Comparison of ENCODE assay signal across 1 cellular context in the genomic region with DNA sequence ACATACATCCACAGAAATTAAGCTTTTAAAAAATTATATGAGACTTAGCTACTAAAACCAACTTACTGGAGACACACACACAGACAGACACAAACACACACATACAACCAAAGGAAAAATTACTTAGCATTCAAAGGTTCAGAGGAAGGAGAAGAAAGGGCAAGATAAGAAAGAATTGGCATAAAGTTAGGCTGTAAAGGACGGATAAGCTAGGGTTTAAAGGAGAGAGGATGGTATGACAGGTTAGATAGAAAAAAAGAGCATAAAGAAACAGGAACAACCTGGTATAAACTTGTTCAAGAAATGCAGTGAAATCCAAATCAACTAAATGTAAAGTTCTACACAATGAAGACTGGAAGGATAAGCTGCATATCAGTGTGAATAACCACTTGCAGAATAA.
TF ChIP-seq lines count a peak whose summit lies in the region.

No MANE protein-coding gene starts in this region.

TF ChIP-seq in K562, 482 proteins besides CTCF, POLR2A, EP300 and RAD21 (continued from another document):
- TF ChIP-seq ZBTB17 (CRISPR knock-in tag; IDR thresholded peaks at IDR 0.05): no peak
- TF ChIP-seq, protein P1, sequence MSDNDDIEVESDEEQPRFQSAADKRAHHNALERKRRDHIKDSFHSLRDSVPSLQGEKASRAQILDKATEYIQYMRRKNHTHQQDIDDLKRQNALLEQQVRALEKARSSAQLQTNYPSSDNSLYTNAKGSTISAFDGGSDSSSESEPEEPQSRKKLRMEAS (CRISPR knock-in tag; IDR thresholded peaks at IDR 0.05): no peak
- no peak for TF ChIP-seq FOXA3 (CRISPR knock-in tag; conservative IDR thresholded peaks at IDR 0.05 in 1 of 2, IDR thresholded peaks at IDR 0.05 in 1 of 2)
- TF ChIP-seq JUND (IDR thresholded peaks at IDR 0.05; ENCODE audit: borderline replicate concordance, low read depth, low read length): no peak
- TF ChIP-seq JUND (tag; IDR thresholded peaks at IDR 0.05; ENCODE audit: borderline replicate concordance, low read depth, low read length): no peak
- peak in 1 of 2 experiments; percentile 57; a peak in 1 of 4 replicates for TF ChIP-seq HDAC1 (IDR thresholded peaks at IDR 0.05)
- TF ChIP-seq NFYB (IDR thresholded peaks at IDR 0.05; ENCODE audit: extremely low read depth, insufficient read length): no peak
- peak; percentile 67 for TF ChIP-seq TCF3 (CRISPR knock-in tag; IDR thresholded peaks at IDR 0.05)
- no peak for TF ChIP-seq ASH1L (IDR thresholded peaks at IDR 0.05; ENCODE audit: borderline replicate concordance, low read depth, partially characterized antibody)
- no peak for TF ChIP-seq PTBP1 (IDR thresholded peaks at IDR 0.05; ENCODE audit: low read depth, low read length)
- TF ChIP-seq, protein P2, sequence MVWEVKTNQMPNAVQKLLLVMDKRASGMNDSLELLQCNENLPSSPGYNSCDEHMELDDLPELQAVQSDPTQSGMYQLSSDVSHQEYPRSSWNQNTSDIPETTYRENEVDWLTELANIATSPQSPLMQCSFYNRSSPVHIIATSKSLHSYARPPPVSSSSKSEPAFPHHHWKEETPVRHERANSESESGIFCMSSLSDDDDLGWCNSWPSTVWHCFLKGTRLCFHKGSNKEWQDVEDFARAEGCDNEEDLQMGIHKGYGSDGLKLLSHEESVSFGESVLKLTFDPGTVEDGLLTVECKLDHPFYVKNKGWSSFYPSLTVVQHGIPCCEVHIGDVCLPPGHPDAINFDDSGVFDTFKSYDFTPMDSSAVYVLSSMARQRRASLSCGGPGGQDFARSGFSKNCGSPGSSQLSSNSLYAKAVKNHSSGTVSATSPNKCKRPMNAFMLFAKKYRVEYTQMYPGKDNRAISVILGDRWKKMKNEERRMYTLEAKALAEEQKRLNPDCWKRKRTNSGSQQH (CRISPR knock-in tag; IDR thresholded peaks at IDR 0.05): no peak
- TF ChIP-seq SOX6 (IDR thresholded peaks at IDR 0.05): no peak
- no peak for TF ChIP-seq ZNF124 (CRISPR knock-in tag; IDR thresholded peaks at IDR 0.05)
- TF ChIP-seq ZNF561 (CRISPR knock-in tag; conservative IDR thresholded peaks at IDR 0.05): no peak
- no peak for TF ChIP-seq TRIM28 (IDR thresholded peaks at IDR 0.05)
- TF ChIP-seq CBFA2T3 (IDR thresholded peaks at IDR 0.05): peak; percentile 89
- TF ChIP-seq MTA2 (IDR thresholded peaks at IDR 0.05; ENCODE audit: low read depth): peak; percentile 61
- TF ChIP-seq HNRNPUL1 (IDR thresholded peaks at IDR 0.05; ENCODE audit: low read length): no peak
- TF ChIP-seq ELF1 (tag; IDR thresholded peaks at IDR 0.05): no peak
- no peak for TF ChIP-seq MCM7 (IDR thresholded peaks at IDR 0.05)
- TF ChIP-seq TAF15 (IDR thresholded peaks at IDR 0.05; ENCODE audit: low read depth, low read length): no peak
- TF ChIP-seq FIP1L1 (IDR thresholded peaks at IDR 0.05; ENCODE audit: low read depth, low read length, poor library complexity, severe bottlenecking): no peak
- peak; percentile 69 for TF ChIP-seq NCOR1 (IDR thresholded peaks at IDR 0.05)
- TF ChIP-seq ZNF431 (CRISPR knock-in tag; IDR thresholded peaks at IDR 0.05): no peak
- peak in 1 of 2 experiments; percentile 73; a peak in 2 of 4 replicates for TF ChIP-seq ARNT (IDR thresholded peaks at IDR 0.05)
- TF ChIP-seq BRD9 (IDR thresholded peaks at IDR 0.05; ENCODE audit: low read depth, partially characterized antibody): no peak
- peak; percentile 32; the same call in 1 of the 2 replicates for TF ChIP-seq PHB2 (IDR thresholded peaks at IDR 0.05; ENCODE audit: low read depth)
- TF ChIP-seq, protein P3, sequence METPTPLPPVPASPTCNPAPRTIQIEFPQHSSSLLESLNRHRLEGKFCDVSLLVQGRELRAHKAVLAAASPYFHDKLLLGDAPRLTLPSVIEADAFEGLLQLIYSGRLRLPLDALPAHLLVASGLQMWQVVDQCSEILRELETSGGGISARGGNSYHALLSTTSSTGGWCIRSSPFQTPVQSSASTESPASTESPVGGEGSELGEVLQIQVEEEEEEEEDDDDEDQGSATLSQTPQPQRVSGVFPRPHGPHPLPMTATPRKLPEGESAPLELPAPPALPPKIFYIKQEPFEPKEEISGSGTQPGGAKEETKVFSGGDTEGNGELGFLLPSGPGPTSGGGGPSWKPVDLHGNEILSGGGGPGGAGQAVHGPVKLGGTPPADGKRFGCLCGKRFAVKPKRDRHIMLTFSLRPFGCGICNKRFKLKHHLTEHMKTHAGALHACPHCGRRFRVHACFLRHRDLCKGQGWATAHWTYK (CRISPR knock-in tag; IDR thresholded peaks at IDR 0.05): no peak
- TF ChIP-seq, protein P4, sequence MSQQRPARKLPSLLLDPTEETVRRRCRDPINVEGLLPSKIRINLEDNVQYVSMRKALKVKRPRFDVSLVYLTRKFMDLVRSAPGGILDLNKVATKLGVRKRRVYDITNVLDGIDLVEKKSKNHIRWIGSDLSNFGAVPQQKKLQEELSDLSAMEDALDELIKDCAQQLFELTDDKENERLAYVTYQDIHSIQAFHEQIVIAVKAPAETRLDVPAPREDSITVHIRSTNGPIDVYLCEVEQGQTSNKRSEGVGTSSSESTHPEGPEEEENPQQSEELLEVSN (IDR thresholded peaks at IDR 0.05; ENCODE audit: borderline replicate concordance in 1 of 2, extremely low read depth in 1 of 2, insufficient read depth in 1 of 2, insufficient read length in 1 of 2, low read depth in 1 of 2, low read length in 1 of 2, poor library complexity in 1 of 2, severe bottlenecking in 1 of 2): no peak
- peak; percentile 37; the same call in 1 of the 2 replicates for TF ChIP-seq LEF1 (IDR thresholded peaks at IDR 0.05)
- TF ChIP-seq CBFA2T2 (conservative IDR thresholded peaks at IDR 0.05): peak; percentile 71
- no peak for TF ChIP-seq ZNF41 (CRISPR knock-in tag; conservative IDR thresholded peaks at IDR 0.05)
- peak; percentile 81 for TF ChIP-seq DPF2 (IDR thresholded peaks at IDR 0.05)
- no peak for TF ChIP-seq BCL6 (CRISPR knock-in tag; IDR thresholded peaks at IDR 0.05)
- peak; percentile 48; the same call in 1 of the 2 replicates for TF ChIP-seq BCOR (IDR thresholded peaks at IDR 0.05)
- TF ChIP-seq, protein P5, sequence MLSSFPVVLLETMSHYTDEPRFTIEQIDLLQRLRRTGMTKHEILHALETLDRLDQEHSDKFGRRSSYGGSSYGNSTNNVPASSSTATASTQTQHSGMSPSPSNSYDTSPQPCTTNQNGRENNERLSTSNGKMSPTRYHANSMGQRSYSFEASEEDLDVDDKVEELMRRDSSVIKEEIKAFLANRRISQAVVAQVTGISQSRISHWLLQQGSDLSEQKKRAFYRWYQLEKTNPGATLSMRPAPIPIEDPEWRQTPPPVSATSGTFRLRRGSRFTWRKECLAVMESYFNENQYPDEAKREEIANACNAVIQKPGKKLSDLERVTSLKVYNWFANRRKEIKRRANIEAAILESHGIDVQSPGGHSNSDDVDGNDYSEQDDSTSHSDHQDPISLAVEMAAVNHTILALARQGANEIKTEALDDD (IDR thresholded peaks at IDR 0.05): peak; percentile 36; the same call in 1 of the 2 replicates
- TF ChIP-seq IRF2 (CRISPR knock-in tag; IDR thresholded peaks at IDR 0.05): no peak
- no peak for TF ChIP-seq CBX8 (IDR thresholded peaks at IDR 0.05; ENCODE audit: borderline replicate concordance, extremely low read depth, low read depth, low read length, poor library complexity, severe bottlenecking)
- TF ChIP-seq ARID1B (IDR thresholded peaks at IDR 0.05): peak; percentile 88
- no peak for TF ChIP-seq XRCC3 (IDR thresholded peaks at IDR 0.05)
- TF ChIP-seq, protein P6, sequence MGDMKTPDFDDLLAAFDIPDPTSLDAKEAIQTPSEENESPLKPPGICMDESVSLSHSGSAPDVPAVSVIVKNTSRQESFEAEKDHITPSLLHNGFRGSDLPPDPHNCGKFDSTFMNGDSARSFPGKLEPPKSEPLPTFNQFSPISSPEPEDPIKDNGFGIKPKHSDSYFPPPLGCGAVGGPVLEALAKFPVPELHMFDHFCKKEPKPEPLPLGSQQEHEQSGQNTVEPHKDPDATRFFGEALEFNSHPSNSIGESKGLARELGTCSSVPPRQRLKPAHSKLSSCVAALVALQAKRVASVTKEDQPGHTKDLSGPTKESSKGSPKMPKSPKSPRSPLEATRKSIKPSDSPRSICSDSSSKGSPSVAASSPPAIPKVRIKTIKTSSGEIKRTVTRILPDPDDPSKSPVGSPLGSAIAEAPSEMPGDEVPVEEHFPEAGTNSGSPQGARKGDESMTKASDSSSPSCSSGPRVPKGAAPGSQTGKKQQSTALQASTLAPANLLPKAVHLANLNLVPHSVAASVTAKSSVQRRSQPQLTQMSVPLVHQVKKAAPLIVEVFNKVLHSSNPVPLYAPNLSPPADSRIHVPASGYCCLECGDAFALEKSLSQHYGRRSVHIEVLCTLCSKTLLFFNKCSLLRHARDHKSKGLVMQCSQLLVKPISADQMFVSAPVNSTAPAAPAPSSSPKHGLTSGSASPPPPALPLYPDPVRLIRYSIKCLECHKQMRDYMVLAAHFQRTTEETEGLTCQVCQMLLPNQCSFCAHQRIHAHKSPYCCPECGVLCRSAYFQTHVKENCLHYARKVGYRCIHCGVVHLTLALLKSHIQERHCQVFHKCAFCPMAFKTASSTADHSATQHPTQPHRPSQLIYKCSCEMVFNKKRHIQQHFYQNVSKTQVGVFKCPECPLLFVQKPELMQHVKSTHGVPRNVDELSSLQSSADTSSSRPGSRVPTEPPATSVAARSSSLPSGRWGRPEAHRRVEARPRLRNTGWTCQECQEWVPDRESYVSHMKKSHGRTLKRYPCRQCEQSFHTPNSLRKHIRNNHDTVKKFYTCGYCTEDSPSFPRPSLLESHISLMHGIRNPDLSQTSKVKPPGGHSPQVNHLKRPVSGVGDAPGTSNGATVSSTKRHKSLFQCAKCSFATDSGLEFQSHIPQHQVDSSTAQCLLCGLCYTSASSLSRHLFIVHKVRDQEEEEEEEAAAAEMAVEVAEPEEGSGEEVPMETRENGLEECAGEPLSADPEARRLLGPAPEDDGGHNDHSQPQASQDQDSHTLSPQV (IDR thresholded peaks at IDR 0.05): no peak
- TF ChIP-seq DDX20 (tag; IDR thresholded peaks at IDR 0.05; ENCODE audit: low read depth): no peak
- no peak for TF ChIP-seq RAD51 (IDR thresholded peaks at IDR 0.05; ENCODE audit: borderline replicate concordance, low read depth)
- TF ChIP-seq, protein P7, sequence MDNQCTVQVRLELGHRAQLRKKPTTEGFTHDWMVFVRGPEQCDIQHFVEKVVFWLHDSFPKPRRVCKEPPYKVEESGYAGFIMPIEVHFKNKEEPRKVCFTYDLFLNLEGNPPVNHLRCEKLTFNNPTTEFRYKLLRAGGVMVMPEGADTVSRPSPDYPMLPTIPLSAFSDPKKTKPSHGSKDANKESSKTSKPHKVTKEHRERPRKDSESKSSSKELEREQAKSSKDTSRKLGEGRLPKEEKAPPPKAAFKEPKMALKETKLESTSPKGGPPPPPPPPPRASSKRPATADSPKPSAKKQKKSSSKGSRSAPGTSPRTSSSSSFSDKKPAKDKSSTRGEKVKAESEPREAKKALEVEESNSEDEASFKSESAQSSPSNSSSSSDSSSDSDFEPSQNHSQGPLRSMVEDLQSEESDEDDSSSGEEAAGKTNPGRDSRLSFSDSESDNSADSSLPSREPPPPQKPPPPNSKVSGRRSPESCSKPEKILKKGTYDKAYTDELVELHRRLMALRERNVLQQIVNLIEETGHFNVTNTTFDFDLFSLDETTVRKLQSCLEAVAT (IDR thresholded peaks at IDR 0.05): no peak
- no peak for TF ChIP-seq POU5F1 (IDR thresholded peaks at IDR 0.05; ENCODE audit: borderline replicate concordance, low read depth, low read length, partially characterized antibody)
- no peak for TF ChIP-seq ZNF311 (CRISPR knock-in tag; IDR thresholded peaks at IDR 0.05)
- no peak for TF ChIP-seq DMBX1 (CRISPR knock-in tag; IDR thresholded peaks at IDR 0.05; ENCODE audit: borderline replicate concordance)
- TF ChIP-seq STAT5A (IDR thresholded peaks at IDR 0.05; ENCODE audit: borderline replicate concordance, low read length): peak; percentile 26; the same call in 1 of the 2 replicates
- no peak for TF ChIP-seq ZKSCAN3 (CRISPR knock-in tag; IDR thresholded peaks at IDR 0.05)
- TF ChIP-seq, protein P8, sequence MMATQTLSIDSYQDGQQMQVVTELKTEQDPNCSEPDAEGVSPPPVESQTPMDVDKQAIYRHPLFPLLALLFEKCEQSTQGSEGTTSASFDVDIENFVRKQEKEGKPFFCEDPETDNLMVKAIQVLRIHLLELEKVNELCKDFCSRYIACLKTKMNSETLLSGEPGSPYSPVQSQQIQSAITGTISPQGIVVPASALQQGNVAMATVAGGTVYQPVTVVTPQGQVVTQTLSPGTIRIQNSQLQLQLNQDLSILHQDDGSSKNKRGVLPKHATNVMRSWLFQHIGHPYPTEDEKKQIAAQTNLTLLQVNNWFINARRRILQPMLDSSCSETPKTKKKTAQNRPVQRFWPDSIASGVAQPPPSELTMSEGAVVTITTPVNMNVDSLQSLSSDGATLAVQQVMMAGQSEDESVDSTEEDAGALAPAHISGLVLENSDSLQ (IDR thresholded peaks at IDR 0.05): no peak
- TF ChIP-seq NEUROD1 (IDR thresholded peaks at IDR 0.05; ENCODE audit: borderline replicate concordance, low read depth, low read length, partially characterized antibody): no peak
- TF ChIP-seq FOXK2 (conservative IDR thresholded peaks at IDR 0.05 in 1 of 2, IDR thresholded peaks at IDR 0.05 in 1 of 2; ENCODE audit: low read depth in 2 of 2): peak in 1 of 2 experiments; percentile 38; a peak in 1 of 4 replicates
- TF ChIP-seq SMARCE1 (IDR thresholded peaks at IDR 0.05): peak; percentile 39; the same call in 1 of the 2 replicates
- TF ChIP-seq TAL1 (IDR thresholded peaks at IDR 0.05): peak; percentile 71
- no peak for TF ChIP-seq CC2D1A (IDR thresholded peaks at IDR 0.05)
- peak in 1 of 2 experiments; percentile 58; a peak in 1 of 4 replicates for TF ChIP-seq TRIM24 (IDR thresholded peaks at IDR 0.05)
- TF ChIP-seq, protein P9, sequence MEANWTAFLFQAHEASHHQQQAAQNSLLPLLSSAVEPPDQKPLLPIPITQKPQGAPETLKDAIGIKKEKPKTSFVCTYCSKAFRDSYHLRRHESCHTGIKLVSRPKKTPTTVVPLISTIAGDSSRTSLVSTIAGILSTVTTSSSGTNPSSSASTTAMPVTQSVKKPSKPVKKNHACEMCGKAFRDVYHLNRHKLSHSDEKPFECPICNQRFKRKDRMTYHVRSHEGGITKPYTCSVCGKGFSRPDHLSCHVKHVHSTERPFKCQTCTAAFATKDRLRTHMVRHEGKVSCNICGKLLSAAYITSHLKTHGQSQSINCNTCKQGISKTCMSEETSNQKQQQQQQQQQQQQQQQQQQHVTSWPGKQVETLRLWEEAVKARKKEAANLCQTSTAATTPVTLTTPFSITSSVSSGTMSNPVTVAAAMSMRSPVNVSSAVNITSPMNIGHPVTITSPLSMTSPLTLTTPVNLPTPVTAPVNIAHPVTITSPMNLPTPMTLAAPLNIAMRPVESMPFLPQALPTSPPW (CRISPR knock-in tag; IDR thresholded peaks at IDR 0.05): no peak
- TF ChIP-seq PCBP2 (IDR thresholded peaks at IDR 0.05; ENCODE audit: low read depth, low read length, poor library complexity, severe bottlenecking): no peak
- TF ChIP-seq, protein P10, sequence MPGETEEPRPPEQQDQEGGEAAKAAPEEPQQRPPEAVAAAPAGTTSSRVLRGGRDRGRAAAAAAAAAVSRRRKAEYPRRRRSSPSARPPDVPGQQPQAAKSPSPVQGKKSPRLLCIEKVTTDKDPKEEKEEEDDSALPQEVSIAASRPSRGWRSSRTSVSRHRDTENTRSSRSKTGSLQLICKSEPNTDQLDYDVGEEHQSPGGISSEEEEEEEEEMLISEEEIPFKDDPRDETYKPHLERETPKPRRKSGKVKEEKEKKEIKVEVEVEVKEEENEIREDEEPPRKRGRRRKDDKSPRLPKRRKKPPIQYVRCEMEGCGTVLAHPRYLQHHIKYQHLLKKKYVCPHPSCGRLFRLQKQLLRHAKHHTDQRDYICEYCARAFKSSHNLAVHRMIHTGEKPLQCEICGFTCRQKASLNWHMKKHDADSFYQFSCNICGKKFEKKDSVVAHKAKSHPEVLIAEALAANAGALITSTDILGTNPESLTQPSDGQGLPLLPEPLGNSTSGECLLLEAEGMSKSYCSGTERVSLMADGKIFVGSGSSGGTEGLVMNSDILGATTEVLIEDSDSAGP (CRISPR knock-in tag; IDR thresholded peaks at IDR 0.05): no peak
